ENCODE assay signal across 14 cellular contexts in the genomic region with DNA sequence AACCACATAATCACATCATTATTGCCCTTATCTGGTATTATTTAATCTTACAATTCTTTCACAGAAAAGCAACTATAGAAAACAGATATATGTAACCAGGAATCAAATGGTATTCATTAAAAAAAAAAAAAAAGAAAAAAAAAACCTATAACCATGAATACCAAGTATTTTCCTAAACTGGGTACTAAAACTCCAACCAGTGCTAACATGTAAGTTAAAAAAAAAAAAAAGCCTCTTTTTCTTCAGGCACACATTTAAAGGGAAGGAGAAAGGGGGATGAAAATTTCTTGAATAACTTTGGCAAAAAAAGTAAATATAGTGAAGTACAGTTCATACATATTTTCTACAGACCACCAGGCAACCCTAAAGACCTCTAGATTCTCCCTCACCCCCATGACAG. TPM values are rescaled to one million over a fixed set of nuclear protein-coding genes. Genes with fewer than 3 reads are reported as not detected.
DNase-seq lines count a peak whose midpoint lies in the region; TF ChIP-seq lines count a peak whose summit lies in the region.
"Had no signal": no experiment of that assay in that cellular context is flagged by ENCODE, and none has a peak within 500 bp of the region (broad histone marks: within the 10 kb centered on the region; RNA-seq: fewer than 3 reads in every experiment).

No MANE protein-coding gene starts in this region.

- H3K36me3 Mint-ChIP-seq in Caco-2 (ENCODE audit: insufficient read depth, unreplicated experiment) (peaks cover 39% of the 10 kb centered on the region), mesothelial cell of epicardium (no peaks in the 10 kb centered on the region)
- peaks cover 15% of the 10 kb centered on the region for H3K36me3 Mint-ChIP-seq in activated T-helper 1 cell treated with anti-CD3 and anti-CD28 coated beads, Interleukin-12 subunit alpha, Interleukin-12 subunit beta, Interleukin-2, Interleukin-4 antibody, amounts not matched to agents 30 ng/mL and 10 ng/mL and 1 ng/mL, durations not matched to agents 14 hours and 24 hours and 36 hours (ENCODE audit: low read depth)

- H3K4me1 Mint-ChIP-seq in Caco-2 (ENCODE audit: low read depth, unreplicated experiment), result no peaks in the 10 kb centered on the region
- H3K4me1 Mint-ChIP-seq in activated T-helper 1 cell treated with anti-CD3 and anti-CD28 coated beads, Interleukin-12 subunit alpha, Interleukin-12 subunit beta, Interleukin-2, Interleukin-4 antibody, amounts not matched to agents 30 ng/mL and 10 ng/mL and 1 ng/mL, durations not matched to agents 14 hours and 24 hours and 36 hours (ENCODE audit: low read depth), result peaks cover 44% of the 10 kb centered on the region
- H3K4me1 Mint-ChIP-seq in mesothelial cell of epicardium, result peaks cover 33% of the 10 kb centered on the region

- no peaks in the 10 kb centered on the region for H3K9me3 Mint-ChIP-seq in Caco-2 (ENCODE audit: unreplicated experiment)
- H3K9me3 Mint-ChIP-seq in activated T-helper 1 cell treated with anti-CD3 and anti-CD28 coated beads, Interleukin-12 subunit alpha, Interleukin-12 subunit beta, Interleukin-2, Interleukin-4 antibody, amounts not matched to agents 30 ng/mL and 10 ng/mL and 1 ng/mL, durations not matched to agents 14 hours and 24 hours and 36 hours, result no peaks in the 10 kb centered on the region
- no peaks in the 10 kb centered on the region for H3K9me3 Mint-ChIP-seq in mesothelial cell of epicardium

- POLR2A ChIA-PET in Caco-2 (lab: Charles Lee), result no interaction called here

- CTCF ChIA-PET in Caco-2 (lab: Charles Lee), result no interaction called here

- H3K36me3 ChIP-seq in Caco-2 (ENCODE audit: control insufficient read depth, insufficient read depth, low read length), result no peaks in the 10 kb centered on the region; the same call in 1 of the 2 replicates

- no peaks in the 10 kb centered on the region for H3K9me3 ChIP-seq in Caco-2

- H3K4me3 ChIP-seq in Caco-2 (ENCODE audit: low read depth, low read length) (peak overlapping the region; percentile 10), HFF-Myc (replicated peaks; ENCODE audit: low read depth, low read length) (peak overlapping the region; percentile 98)

- TF ChIP-seq CTCF in Caco-2 (IDR thresholded peaks at IDR 0.05; ENCODE audit: insufficient read depth in 1 of 2, low read depth in 1 of 2, low read length in 1 of 2, severe bottlenecking in 1 of 2, unreplicated experiment in 1 of 2) (no peak), HFF-Myc (IDR thresholded peaks at IDR 0.05; ENCODE audit: low read depth, low read length, missing control alignments) (no peak), mesothelial cell of epicardium (IDR thresholded peaks at IDR 0.05; ENCODE audit: unreplicated experiment) (no peak)

- DNase-seq in Caco-2 (no peak), HFF-Myc (ENCODE audit: extremely low read depth, low read depth) (no peak), mesothelial cell of epicardium (ENCODE audit: low spot score in 2 of 2, unreplicated experiment in 2 of 2) (no peak), NCI-H2029 treated with DMSO at 0.1 percent for 48 hours (lab: John Stamatoyannopoulos, UW) (no peak), NCI-H187 (lab: John Stamatoyannopoulos, UW) (no peak)
- no peak for DNase-seq in activated T-helper 1 cell treated with anti-CD3 and anti-CD28 coated beads, Interleukin-12 subunit alpha, Interleukin-12 subunit beta, Interleukin-2, Interleukin-4 antibody, amounts not matched to agents 30 ng/mL and 10 ng/mL and 1 ng/mL, durations not matched to agents 14 hours and 24 hours and 36 hours (ENCODE audit: low spot score)
- DNase-seq in stimulated activated CD4-positive, alpha-beta T cell treated with anti-CD3 and anti-CD28 coated beads, Interleukin-2, amount 100 ng/mL, for 48 hours, result no peak
- DNase-seq in NK-92 treated with Interleukin-12 subunit alpha and Interleukin-12 subunit beta, amount 100 ng/mL, for 24 hours (lab: John Stamatoyannopoulos, UW), result no peak
- DNase-seq: cortex of kidney; DMS153; hippocampal formation; NCI-H1092; stimulated activated CD4-positive, alpha-beta T cell treated with anti-CD3 and anti-CD28 coated beads, Interleukin-12 subunit alpha, Interleukin-12 subunit beta, amount 100 ng/mL, for 4 hours; T1000 had no signal

- H3K4me3 Mint-ChIP-seq in Caco-2 (ENCODE audit: unreplicated experiment) (peak overlapping the region; percentile 98), mesothelial cell of epicardium (peak overlapping the region; percentile 93)
- H3K4me3 Mint-ChIP-seq in activated T-helper 1 cell treated with anti-CD3 and anti-CD28 coated beads, Interleukin-12 subunit alpha, Interleukin-12 subunit beta, Interleukin-2, Interleukin-4 antibody, amounts not matched to agents 30 ng/mL and 10 ng/mL and 1 ng/mL, durations not matched to agents 14 hours and 24 hours and 36 hours, result peak overlapping the region; percentile 94

- H3K4me1 ChIP-seq in Caco-2, result no peaks in the 10 kb centered on the region

- H3K27ac Mint-ChIP-seq in Caco-2 (ENCODE audit: unreplicated experiment), result no peak overlapping the region
- no peak overlapping the region for H3K27ac Mint-ChIP-seq in activated T-helper 1 cell treated with anti-CD3 and anti-CD28 coated beads, Interleukin-12 subunit alpha, Interleukin-12 subunit beta, Interleukin-2, Interleukin-4 antibody, amounts not matched to agents 30 ng/mL and 10 ng/mL and 1 ng/mL, durations not matched to agents 14 hours and 24 hours and 36 hours
- H3K27ac Mint-ChIP-seq in mesothelial cell of epicardium, result peak overlapping the region; percentile 47

- H3K27me3 Mint-ChIP-seq in Caco-2 (ENCODE audit: insufficient read depth, unreplicated experiment), result no peaks in the 10 kb centered on the region
- H3K27me3 Mint-ChIP-seq in activated T-helper 1 cell treated with anti-CD3 and anti-CD28 coated beads, Interleukin-12 subunit alpha, Interleukin-12 subunit beta, Interleukin-2, Interleukin-4 antibody, amounts not matched to agents 30 ng/mL and 10 ng/mL and 1 ng/mL, durations not matched to agents 14 hours and 24 hours and 36 hours (ENCODE audit: insufficient read depth), result peaks cover 3% of the 10 kb centered on the region
- H3K27me3 Mint-ChIP-seq in mesothelial cell of epicardium (ENCODE audit: low read depth), result no peaks in the 10 kb centered on the region

- intact Hi-C loops in Caco-2 (cut with micrococcal nuclease; ENCODE audit: unreplicated experiment), result loop anchor here (10.0 kb wide), 1 partner anchor 472 kb away; a partner anchor contains a TSS
- intact Hi-C loops in activated T-helper 1 cell treated with anti-CD3 and anti-CD28 coated beads, Interleukin-12 subunit alpha, Interleukin-12 subunit beta, Interleukin-2, Interleukin-4 antibody, amounts not matched to agents 30 ng/mL and 10 ng/mL and 1 ng/mL, durations not matched to agents 14 hours and 24 hours and 36 hours (cut with micrococcal nuclease), result no loop called here

- H3K27me3 ChIP-seq in Caco-2 (replicated peaks; ENCODE audit: control insufficient read depth, insufficient read depth, low read length), result no peaks in the 10 kb centered on the region

- no TSS peak for BruUV-seq in Caco-2 (replicated peaks; lab: Mats Ljungman, UMichigan)

RNA-seq across cellular contexts. Expression of a gene that starts 2.1 kb away (rescaled TPM):
- total RNA-seq in Caco-2 (2022), result 55.6 and 60.7 TPM in 2 replicates
- 57.4 and 60.1 TPM in 2 replicates for total RNA-seq in activated T-helper 1 cell treated with anti-CD3 and anti-CD28 coated beads, Interleukin-12 subunit alpha, Interleukin-12 subunit beta, Interleukin-2, Interleukin-4 antibody, amounts not matched to agents 30 ng/mL and 10 ng/mL and 1 ng/mL, durations not matched to agents 14 hours and 24 hours and 36 hours
- total RNA-seq in mesothelial cell of epicardium, result 25.4 to 30.9 TPM (median 26.0 TPM) in 3 replicates

RNA-seq across cellular contexts. Expression of a gene that starts 2.8 kb away (rescaled TPM):
- total RNA-seq in Caco-2 (2022), result 237 and 239 TPM in 2 replicates
- total RNA-seq in activated T-helper 1 cell treated with anti-CD3 and anti-CD28 coated beads, Interleukin-12 subunit alpha, Interleukin-12 subunit beta, Interleukin-2, Interleukin-4 antibody, amounts not matched to agents 30 ng/mL and 10 ng/mL and 1 ng/mL, durations not matched to agents 14 hours and 24 hours and 36 hours, result 305 and 306 TPM in 2 replicates
- 110 to 121 TPM (median 113 TPM) in 3 replicates for total RNA-seq in mesothelial cell of epicardium

RNA-seq across cellular contexts. Expression of a gene that starts 34.1 kb away (rescaled TPM):
- total RNA-seq in Caco-2 (2022), result 116 and 126 TPM in 2 replicates
- total RNA-seq in activated T-helper 1 cell treated with anti-CD3 and anti-CD28 coated beads, Interleukin-12 subunit alpha, Interleukin-12 subunit beta, Interleukin-2, Interleukin-4 antibody, amounts not matched to agents 30 ng/mL and 10 ng/mL and 1 ng/mL, durations not matched to agents 14 hours and 24 hours and 36 hours, result 199 and 211 TPM in 2 replicates
- total RNA-seq in mesothelial cell of epicardium, result 114 to 121 TPM (median 116 TPM) in 3 replicates

RNA-seq across cellular contexts. Expression of a gene that starts 46.0 kb away (rescaled TPM):
- total RNA-seq in Caco-2 (2022) (12.8 and 13.7 TPM in 2 replicates), mesothelial cell of epicardium (18.0 to 26.1 TPM (median 21.9 TPM) in 3 replicates)
- total RNA-seq in activated T-helper 1 cell treated with anti-CD3 and anti-CD28 coated beads, Interleukin-12 subunit alpha, Interleukin-12 subunit beta, Interleukin-2, Interleukin-4 antibody, amounts not matched to agents 30 ng/mL and 10 ng/mL and 1 ng/mL, durations not matched to agents 14 hours and 24 hours and 36 hours, result 9.8 and 12.0 TPM in 2 replicates
